28 cellular contexts compared by ENCODE assay signal in genomic region chr4:79232555-79232954, GRCh38.
DNase-seq lines count a peak whose midpoint lies in the region; ATAC-seq, FAIRE-seq and TF ChIP-seq lines count a peak whose summit lies in the region.
"Had no signal": no experiment of that assay in that cellular context is flagged by ENCODE, and none has a peak within 500 bp of the region (broad histone marks: within the 10 kb centered on the region; RNA-seq: fewer than 3 reads in every experiment).

No MANE protein-coding gene starts in this region.

- DNase-seq in Caki2 (ENCODE audit: low read depth), result peak; percentile 26
- no peak for DNase-seq in astrocyte (ENCODE audit: low read depth)
- peak; percentile 3 to 73 for DNase-seq in fibroblast of lung (ENCODE audit: low read depth in 2 of 2)
- peak; percentile 38 for DNase-seq in myocyte (ENCODE audit: low read depth)
- DNase-seq in activated naive CD8-positive, alpha-beta T cell treated with anti-CD3 and anti-CD28 coated beads for 36 hours, result no peak
- no peak for DNase-seq in midbrain (lab: John Stamatoyannopoulos, UW)
- DNase-seq: activated CD4-positive, alpha-beta T cell treated with anti-CD3 and anti-CD28 coated beads for 48 hours; activated naive CD4-positive, alpha-beta T cell treated with Interleukin-2 at 50 U/mL for 16 hours; activated T-cell treated with anti-CD3 and anti-CD28 coated beads, Interleukin-2, amount 50 U/mL, for 4 hours; amniotic stem cell; BE2C; central memory CD4-positive, alpha-beta T cell; DMS79 treated with DMSO at 0.1 percent for 48 hours; naive thymus-derived CD4-positive, alpha-beta T cell; NCI-H146; NCI-H526 treated with DMSO at 0.1 percent for 48 hours; right cardiac atrium; stimulated activated CD4-positive, alpha-beta T cell treated with anti-CD3 and anti-CD28 coated beads, Interleukin-4, amount 100 ng/mL, for 4 hours; stimulated activated naive CD4-positive, alpha-beta T cell; T-helper 17 cell; uterus had no signal

- H2AFZ ChIP-seq in astrocyte (ENCODE audit: low read depth, low read length), result no peak overlapping the region
- H2AFZ ChIP-seq in fibroblast of lung (ENCODE audit: low read length), result no peak overlapping the region

- no peak for TF ChIP-seq CTCF in astrocyte (IDR thresholded peaks at IDR 0.05; ENCODE audit: insufficient read depth, low read depth, low read length)
- TF ChIP-seq CTCF in fibroblast of lung (conservative IDR thresholded peaks at IDR 0.05 in 1 of 2, IDR thresholded peaks at IDR 0.05 in 1 of 2; ENCODE audit: low read depth in 1 of 2, low read length in 2 of 2), result no peak

- H3K27ac Mint-ChIP-seq in astrocyte (ENCODE audit: unreplicated experiment), result peak overlapping the region; percentile 77
- no peak overlapping the region for H3K27ac Mint-ChIP-seq in activated naive CD8-positive, alpha-beta T cell treated with anti-CD3 and anti-CD28 coated beads for 36 hours
- H3K27ac Mint-ChIP-seq: memory B cell; naive thymus-derived CD4-positive, alpha-beta T cell; T-helper 17 cell had no signal

- no peaks in the 10 kb centered on the region for H3K36me3 ChIP-seq in astrocyte (ENCODE audit: insufficient read depth, low read length)
- no peaks in the 10 kb centered on the region for H3K36me3 ChIP-seq in fibroblast of lung (ENCODE audit: control insufficient read depth, insufficient read depth, low read length)
- H3K36me3 ChIP-seq: BE2C, uterus had no signal

- no peaks in the 10 kb centered on the region for H3K27me3 Mint-ChIP-seq in astrocyte (ENCODE audit: low read depth, unreplicated experiment)
- no peaks in the 10 kb centered on the region for H3K27me3 Mint-ChIP-seq in activated naive CD8-positive, alpha-beta T cell treated with anti-CD3 and anti-CD28 coated beads for 36 hours
- H3K27me3 Mint-ChIP-seq: memory B cell, T-helper 17 cell had no signal

- H3K9me3 ChIP-seq in astrocyte (ENCODE audit: insufficient read depth, low read depth, low read length) (no peaks in the 10 kb centered on the region), fibroblast of lung (ENCODE audit: control insufficient read depth, insufficient read depth, low read depth, low read length) (no peaks in the 10 kb centered on the region)
- H3K9me3 ChIP-seq: BE2C, uterus had no signal

- no peaks in the 10 kb centered on the region for H3K9me3 Mint-ChIP-seq in astrocyte (ENCODE audit: unreplicated experiment)
- no peaks in the 10 kb centered on the region for H3K9me3 Mint-ChIP-seq in activated naive CD8-positive, alpha-beta T cell treated with anti-CD3 and anti-CD28 coated beads for 36 hours
- H3K9me3 Mint-ChIP-seq: activated T-cell treated with anti-CD3 and anti-CD28 coated beads, Interleukin-2, amount 50 U/mL, for 4 hours; memory B cell had no signal

- H3K79me2 ChIP-seq in astrocyte (ENCODE audit: insufficient read depth, low read length), result no peaks in the 10 kb centered on the region
- no peaks in the 10 kb centered on the region for H3K79me2 ChIP-seq in fibroblast of lung (ENCODE audit: control insufficient read depth, insufficient read depth, low read length)

- H3K4me2 ChIP-seq in astrocyte (ENCODE audit: low read length), result no peak overlapping the region
- no peak overlapping the region for H3K4me2 ChIP-seq in fibroblast of lung (ENCODE audit: extremely low read depth, insufficient read depth, low read length)

- H3K9ac ChIP-seq in astrocyte (ENCODE audit: low read length), result no peak overlapping the region
- no peak overlapping the region for H3K9ac ChIP-seq in fibroblast of lung (ENCODE audit: insufficient read depth, low read length)

- ATAC-seq in HG02798 (IDR thresholded peaks at IDR 0.05; ENCODE audit: poor library complexity, unreplicated experiment) (no peak), GM18502 (IDR thresholded peaks at IDR 0.05; ENCODE audit: poor library complexity, unreplicated experiment) (no peak)
- ATAC-seq: activated T-cell treated with anti-CD3 and anti-CD28 coated beads, Interleukin-2, amount 50 U/mL, for 4 hours; K562; naive thymus-derived CD4-positive, alpha-beta T cell; right cardiac atrium; T-helper 17 cell had no signal

- H3K27me3 ChIP-seq in astrocyte (ENCODE audit: insufficient read depth, low read length) (no peaks in the 10 kb centered on the region), fibroblast of lung (ENCODE audit: control insufficient read depth, insufficient read depth, low read length) (no peaks in the 10 kb centered on the region)
- H3K27me3 ChIP-seq: BE2C, uterus had no signal

- H3K4me1 Mint-ChIP-seq in astrocyte (ENCODE audit: low read depth, unreplicated experiment), result peaks cover 10% of the 10 kb centered on the region
- no peaks in the 10 kb centered on the region for H3K4me1 Mint-ChIP-seq in activated naive CD8-positive, alpha-beta T cell treated with anti-CD3 and anti-CD28 coated beads for 36 hours
- H3K4me1 Mint-ChIP-seq: memory B cell; naive thymus-derived CD4-positive, alpha-beta T cell; T-helper 17 cell had no signal

- no peaks in the 10 kb centered on the region for H3K36me3 Mint-ChIP-seq in astrocyte (ENCODE audit: low read depth, unreplicated experiment)
- no peaks in the 10 kb centered on the region for H3K36me3 Mint-ChIP-seq in activated naive CD8-positive, alpha-beta T cell treated with anti-CD3 and anti-CD28 coated beads for 36 hours
- H3K36me3 Mint-ChIP-seq: memory B cell; naive thymus-derived CD4-positive, alpha-beta T cell had no signal

- H4K20me1 ChIP-seq in astrocyte (ENCODE audit: insufficient read depth, low read length) (no peaks in the 10 kb centered on the region), fibroblast of lung (ENCODE audit: control insufficient read depth, extremely low read depth, insufficient read depth, low read length) (no peaks in the 10 kb centered on the region)

- H3K4me3 ChIP-seq in astrocyte (ENCODE audit: insufficient read depth, low read depth, low read length) (no peak overlapping the region), fibroblast of lung (replicated peaks in 1 of 4; ENCODE audit: control extremely low read depth in 1 of 4, insufficient read depth in 1 of 4, low read depth in 3 of 4, low read length in 4 of 4) (no peak overlapping the region)
- H3K4me3 ChIP-seq: GM12878, K562, uterus had no signal

- no peaks in the 10 kb centered on the region for H3K4me1 ChIP-seq in astrocyte (ENCODE audit: insufficient read depth, low read length)
- H3K4me1 ChIP-seq in fibroblast of lung (ENCODE audit: control insufficient read depth, extremely low read depth, insufficient read depth, low read length), result no peaks in the 10 kb centered on the region
- H3K4me1 ChIP-seq: BE2C, uterus had no signal

- no peak for FAIRE-seq in astrocyte (lab: Jason Lieb, UNC)
- FAIRE-seq: endothelial cell of umbilical vein, GM12878, K562, RCC 7860 had no signal

- H3K27ac ChIP-seq in astrocyte (ENCODE audit: low read depth, low read length), result no peak overlapping the region
- no peak overlapping the region for H3K27ac ChIP-seq in fibroblast of lung (ENCODE audit: insufficient read depth, low read length)
- H3K27ac ChIP-seq: uterus had no signal

- no peak overlapping the region for H3K4me3 Mint-ChIP-seq in astrocyte (ENCODE audit: unreplicated experiment)
- H3K4me3 Mint-ChIP-seq in activated naive CD8-positive, alpha-beta T cell treated with anti-CD3 and anti-CD28 coated beads for 36 hours, result no peak overlapping the region
- H3K4me3 Mint-ChIP-seq: activated T-cell treated with anti-CD3 and anti-CD28 coated beads, Interleukin-2, amount 50 U/mL, for 4 hours; memory B cell; naive thymus-derived CD4-positive, alpha-beta T cell; T-helper 17 cell had no signal

- in situ Hi-C loops in Caki2 (cut with HindIII; ENCODE audit: low pct_unique_long_range_greater_than_20kb, low sequenced_read_pairs), result no loop called here

Comparison
In these comparisons a context has a peak if more than half of its experiments do, and no peak if none do; other contexts are left out.
1. DNase-seq: peak in Caki2 (single experiment), fibroblast of lung (2 of 2) and myocyte (single experiment); none in astrocyte (single experiment), activated naive CD8-positive, alpha-beta T cell treated with anti-CD3 and anti-CD28 coated beads for 36 hours (single experiment) and midbrain (single experiment).